Comparison of ENCODE assay signal across 1 cellular context in the genomic region with DNA sequence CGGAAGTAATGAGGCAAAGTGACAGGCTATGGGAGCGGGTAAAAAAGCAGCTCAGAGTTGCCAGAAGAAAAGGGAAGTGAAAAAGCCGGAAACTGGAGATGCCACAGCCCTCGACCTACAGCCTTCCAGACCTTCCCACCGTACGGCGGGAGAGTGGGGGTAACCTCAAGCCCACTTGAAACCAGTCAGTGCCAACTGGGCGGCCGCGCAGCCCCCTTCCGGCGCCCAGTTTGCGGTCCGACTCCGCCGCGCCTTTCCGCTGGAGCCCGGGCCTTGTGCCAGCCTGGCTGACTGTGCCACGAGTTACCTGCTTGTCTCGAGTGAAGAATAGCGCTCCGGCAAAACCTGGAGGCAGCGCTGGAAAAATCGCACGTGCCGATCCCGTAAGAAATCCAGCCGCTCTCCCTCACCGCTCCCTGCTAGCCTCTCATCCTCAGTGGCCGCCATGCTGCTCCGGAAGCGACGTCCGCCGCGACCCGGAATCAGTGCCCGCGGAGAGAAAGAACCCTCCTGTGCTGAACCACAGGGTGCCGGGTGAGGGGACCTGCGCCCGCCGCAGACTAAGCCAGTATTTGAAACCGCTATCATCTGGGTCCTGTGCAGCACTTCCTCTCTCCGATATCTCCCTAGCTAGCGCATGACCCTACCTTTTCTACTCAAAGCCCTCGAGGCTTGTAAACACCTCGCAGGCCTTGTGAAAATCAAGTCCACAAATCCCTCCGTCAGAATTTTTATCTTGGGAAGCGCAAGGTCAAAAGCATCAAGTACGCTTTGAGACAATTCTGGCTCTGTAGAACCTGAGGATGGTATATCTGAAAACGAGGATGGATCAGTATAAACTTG.
TF ChIP-seq lines count a peak whose summit lies in the region.

A gene (minus strand): TSS at position 473 of the 843 bp plus-strand sequence. CDS start 26 bp downstream, at position 447.

TF ChIP-seq in K562, 482 proteins besides CTCF, POLR2A, EP300 and RAD21 (continued from another document and continues in another):
- TF ChIP-seq, protein P1, sequence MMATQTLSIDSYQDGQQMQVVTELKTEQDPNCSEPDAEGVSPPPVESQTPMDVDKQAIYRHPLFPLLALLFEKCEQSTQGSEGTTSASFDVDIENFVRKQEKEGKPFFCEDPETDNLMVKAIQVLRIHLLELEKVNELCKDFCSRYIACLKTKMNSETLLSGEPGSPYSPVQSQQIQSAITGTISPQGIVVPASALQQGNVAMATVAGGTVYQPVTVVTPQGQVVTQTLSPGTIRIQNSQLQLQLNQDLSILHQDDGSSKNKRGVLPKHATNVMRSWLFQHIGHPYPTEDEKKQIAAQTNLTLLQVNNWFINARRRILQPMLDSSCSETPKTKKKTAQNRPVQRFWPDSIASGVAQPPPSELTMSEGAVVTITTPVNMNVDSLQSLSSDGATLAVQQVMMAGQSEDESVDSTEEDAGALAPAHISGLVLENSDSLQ (IDR thresholded peaks at IDR 0.05) = no peak
- 0 out of 4 replicates have a peak, but pooled peaks of 1 of the 2 experiments have one; percentile 31 for TF ChIP-seq TBL1XR1 (IDR thresholded peaks at IDR 0.05; ENCODE audit: low read length in 2 of 2)
- peak; percentile 96 for TF ChIP-seq POLR2G (IDR thresholded peaks at IDR 0.05; ENCODE audit: low read depth, low read length)
- TF ChIP-seq NFRKB (IDR thresholded peaks at IDR 0.05; ENCODE audit: low read depth) = peak; percentile 86
- TF ChIP-seq, protein P2, sequence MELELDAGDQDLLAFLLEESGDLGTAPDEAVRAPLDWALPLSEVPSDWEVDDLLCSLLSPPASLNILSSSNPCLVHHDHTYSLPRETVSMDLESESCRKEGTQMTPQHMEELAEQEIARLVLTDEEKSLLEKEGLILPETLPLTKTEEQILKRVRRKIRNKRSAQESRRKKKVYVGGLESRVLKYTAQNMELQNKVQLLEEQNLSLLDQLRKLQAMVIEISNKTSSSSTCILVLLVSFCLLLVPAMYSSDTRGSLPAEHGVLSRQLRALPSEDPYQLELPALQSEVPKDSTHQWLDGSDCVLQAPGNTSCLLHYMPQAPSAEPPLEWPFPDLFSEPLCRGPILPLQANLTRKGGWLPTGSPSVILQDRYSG (tag; conservative IDR thresholded peaks at IDR 0.05; ENCODE audit: low read depth) = 0 out of 2 replicates have a peak, but pooled peaks have one; percentile 56
- TF ChIP-seq GABPB1 (CRISPR knock-in tag; IDR thresholded peaks at IDR 0.05) = peak; percentile 82; the same call in 1 of the 2 replicates
- TF ChIP-seq, protein P3, sequence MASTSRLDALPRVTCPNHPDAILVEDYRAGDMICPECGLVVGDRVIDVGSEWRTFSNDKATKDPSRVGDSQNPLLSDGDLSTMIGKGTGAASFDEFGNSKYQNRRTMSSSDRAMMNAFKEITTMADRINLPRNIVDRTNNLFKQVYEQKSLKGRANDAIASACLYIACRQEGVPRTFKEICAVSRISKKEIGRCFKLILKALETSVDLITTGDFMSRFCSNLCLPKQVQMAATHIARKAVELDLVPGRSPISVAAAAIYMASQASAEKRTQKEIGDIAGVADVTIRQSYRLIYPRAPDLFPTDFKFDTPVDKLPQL (IDR thresholded peaks at IDR 0.05; ENCODE audit: extremely low read depth, insufficient read length) = no peak
- peak; percentile 41; the same call in 1 of the 2 replicates for TF ChIP-seq FOSL1 (tag; conservative IDR thresholded peaks at IDR 0.05)
- TF ChIP-seq, protein P4, sequence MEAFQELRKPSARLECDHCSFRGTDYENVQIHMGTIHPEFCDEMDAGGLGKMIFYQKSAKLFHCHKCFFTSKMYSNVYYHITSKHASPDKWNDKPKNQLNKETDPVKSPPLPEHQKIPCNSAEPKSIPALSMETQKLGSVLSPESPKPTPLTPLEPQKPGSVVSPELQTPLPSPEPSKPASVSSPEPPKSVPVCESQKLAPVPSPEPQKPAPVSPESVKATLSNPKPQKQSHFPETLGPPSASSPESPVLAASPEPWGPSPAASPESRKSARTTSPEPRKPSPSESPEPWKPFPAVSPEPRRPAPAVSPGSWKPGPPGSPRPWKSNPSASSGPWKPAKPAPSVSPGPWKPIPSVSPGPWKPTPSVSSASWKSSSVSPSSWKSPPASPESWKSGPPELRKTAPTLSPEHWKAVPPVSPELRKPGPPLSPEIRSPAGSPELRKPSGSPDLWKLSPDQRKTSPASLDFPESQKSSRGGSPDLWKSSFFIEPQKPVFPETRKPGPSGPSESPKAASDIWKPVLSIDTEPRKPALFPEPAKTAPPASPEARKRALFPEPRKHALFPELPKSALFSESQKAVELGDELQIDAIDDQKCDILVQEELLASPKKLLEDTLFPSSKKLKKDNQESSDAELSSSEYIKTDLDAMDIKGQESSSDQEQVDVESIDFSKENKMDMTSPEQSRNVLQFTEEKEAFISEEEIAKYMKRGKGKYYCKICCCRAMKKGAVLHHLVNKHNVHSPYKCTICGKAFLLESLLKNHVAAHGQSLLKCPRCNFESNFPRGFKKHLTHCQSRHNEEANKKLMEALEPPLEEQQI (IDR thresholded peaks at IDR 0.05) = 0 out of 2 replicates have a peak, but pooled peaks have one; percentile 18
- TF ChIP-seq KLF10 (CRISPR knock-in tag; IDR thresholded peaks at IDR 0.05) = no peak
- TF ChIP-seq YY1 (IDR thresholded peaks at IDR 0.05; ENCODE audit: borderline replicate concordance in 1 of 3, control insufficient read depth in 1 of 3, extremely low read depth in 1 of 3, insufficient read depth in 3 of 3, insufficient read length in 1 of 3, insufficient replicate concordance in 2 of 3, low read depth in 1 of 3, low read length in 2 of 3) = peak; percentile 71 to 92 (median 86)
- 0 out of 2 replicates have a peak, but pooled peaks have one; percentile 29 for TF ChIP-seq MBD2 (IDR thresholded peaks at IDR 0.05; ENCODE audit: borderline replicate concordance, low read depth)
- peak; percentile 44; the same call in 1 of the 2 replicates for TF ChIP-seq PML (IDR thresholded peaks at IDR 0.05; ENCODE audit: low read length)
- TF ChIP-seq ZNF695 (CRISPR knock-in tag; IDR thresholded peaks at IDR 0.05) = 0 out of 2 replicates have a peak, but pooled peaks have one; percentile 63
- TF ChIP-seq, protein P5, sequence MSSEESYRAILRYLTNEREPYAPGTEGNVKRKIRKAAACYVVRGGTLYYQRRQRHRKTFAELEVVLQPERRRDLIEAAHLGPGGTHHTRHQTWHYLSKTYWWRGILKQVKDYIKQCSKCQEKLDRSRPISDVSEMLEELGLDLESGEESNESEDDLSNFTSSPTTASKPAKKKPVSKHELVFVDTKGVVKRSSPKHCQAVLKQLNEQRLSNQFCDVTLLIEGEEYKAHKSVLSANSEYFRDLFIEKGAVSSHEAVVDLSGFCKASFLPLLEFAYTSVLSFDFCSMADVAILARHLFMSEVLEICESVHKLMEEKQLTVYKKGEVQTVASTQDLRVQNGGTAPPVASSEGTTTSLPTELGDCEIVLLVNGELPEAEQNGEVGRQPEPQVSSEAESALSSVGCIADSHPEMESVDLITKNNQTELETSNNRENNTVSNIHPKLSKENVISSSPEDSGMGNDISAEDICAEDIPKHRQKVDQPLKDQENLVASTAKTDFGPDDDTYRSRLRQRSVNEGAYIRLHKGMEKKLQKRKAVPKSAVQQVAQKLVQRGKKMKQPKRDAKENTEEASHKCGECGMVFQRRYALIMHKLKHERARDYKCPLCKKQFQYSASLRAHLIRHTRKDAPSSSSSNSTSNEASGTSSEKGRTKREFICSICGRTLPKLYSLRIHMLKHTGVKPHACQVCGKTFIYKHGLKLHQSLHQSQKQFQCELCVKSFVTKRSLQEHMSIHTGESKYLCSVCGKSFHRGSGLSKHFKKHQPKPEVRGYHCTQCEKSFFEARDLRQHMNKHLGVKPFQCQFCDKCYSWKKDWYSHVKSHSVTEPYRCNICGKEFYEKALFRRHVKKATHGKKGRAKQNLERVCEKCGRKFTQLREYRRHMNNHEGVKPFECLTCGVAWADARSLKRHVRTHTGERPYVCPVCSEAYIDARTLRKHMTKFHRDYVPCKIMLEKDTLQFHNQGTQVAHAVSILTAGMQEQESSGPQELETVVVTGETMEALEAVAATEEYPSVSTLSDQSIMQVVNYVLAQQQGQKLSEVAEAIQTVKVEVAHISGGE (CRISPR knock-in tag; IDR thresholded peaks at IDR 0.05) = peak; percentile 75 to 97 (median 78); a peak in 5 of 6 replicates
- TF ChIP-seq ZFX (CRISPR knock-in tag; IDR thresholded peaks at IDR 0.05) = peak; percentile 86
- no peak for TF ChIP-seq MED1 (CRISPR knock-in tag; IDR thresholded peaks at IDR 0.05; ENCODE audit: borderline replicate concordance)
- peak; percentile 98 for TF ChIP-seq GABPA (tag; conservative IDR thresholded peaks at IDR 0.05; ENCODE audit: low read depth)
- 0 out of 2 replicates have a peak, but pooled peaks have one; percentile 27 for TF ChIP-seq MYNN (IDR thresholded peaks at IDR 0.05)
- TF ChIP-seq MYNN (CRISPR knock-in tag; IDR thresholded peaks at IDR 0.05) = no peak
- peak; percentile 84; the same call in 1 of the 2 replicates for TF ChIP-seq ERF (CRISPR knock-in tag; IDR thresholded peaks at IDR 0.05)
- no peak for TF ChIP-seq ATF1 (CRISPR knock-in tag; IDR thresholded peaks at IDR 0.05)
- TF ChIP-seq ATF1 (tag; IDR thresholded peaks at IDR 0.05) = peak; percentile 90
- no peak for TF ChIP-seq CCAR2 (IDR thresholded peaks at IDR 0.05; ENCODE audit: low read depth, low read length)
- TF ChIP-seq, protein P6, sequence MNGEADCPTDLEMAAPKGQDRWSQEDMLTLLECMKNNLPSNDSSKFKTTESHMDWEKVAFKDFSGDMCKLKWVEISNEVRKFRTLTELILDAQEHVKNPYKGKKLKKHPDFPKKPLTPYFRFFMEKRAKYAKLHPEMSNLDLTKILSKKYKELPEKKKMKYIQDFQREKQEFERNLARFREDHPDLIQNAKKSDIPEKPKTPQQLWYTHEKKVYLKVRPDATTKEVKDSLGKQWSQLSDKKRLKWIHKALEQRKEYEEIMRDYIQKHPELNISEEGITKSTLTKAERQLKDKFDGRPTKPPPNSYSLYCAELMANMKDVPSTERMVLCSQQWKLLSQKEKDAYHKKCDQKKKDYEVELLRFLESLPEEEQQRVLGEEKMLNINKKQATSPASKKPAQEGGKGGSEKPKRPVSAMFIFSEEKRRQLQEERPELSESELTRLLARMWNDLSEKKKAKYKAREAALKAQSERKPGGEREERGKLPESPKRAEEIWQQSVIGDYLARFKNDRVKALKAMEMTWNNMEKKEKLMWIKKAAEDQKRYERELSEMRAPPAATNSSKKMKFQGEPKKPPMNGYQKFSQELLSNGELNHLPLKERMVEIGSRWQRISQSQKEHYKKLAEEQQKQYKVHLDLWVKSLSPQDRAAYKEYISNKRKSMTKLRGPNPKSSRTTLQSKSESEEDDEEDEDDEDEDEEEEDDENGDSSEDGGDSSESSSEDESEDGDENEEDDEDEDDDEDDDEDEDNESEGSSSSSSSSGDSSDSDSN (IDR thresholded peaks at IDR 0.05; ENCODE audit: borderline replicate concordance in 1 of 2, low read depth in 2 of 2, low read length in 2 of 2) = peak in 1 of 2 experiments; percentile 57; a peak in 2 of 4 replicates
- 0 out of 2 replicates have a peak, but pooled peaks have one; percentile 24 for TF ChIP-seq NCOR1 (IDR thresholded peaks at IDR 0.05)
- peak; percentile 68; the same call in 1 of the 2 replicates for TF ChIP-seq CTBP1 (IDR thresholded peaks at IDR 0.05; ENCODE audit: borderline replicate concordance)
- no peak for TF ChIP-seq ZNF282 (CRISPR knock-in tag; IDR thresholded peaks at IDR 0.05)
- TF ChIP-seq, protein P7, sequence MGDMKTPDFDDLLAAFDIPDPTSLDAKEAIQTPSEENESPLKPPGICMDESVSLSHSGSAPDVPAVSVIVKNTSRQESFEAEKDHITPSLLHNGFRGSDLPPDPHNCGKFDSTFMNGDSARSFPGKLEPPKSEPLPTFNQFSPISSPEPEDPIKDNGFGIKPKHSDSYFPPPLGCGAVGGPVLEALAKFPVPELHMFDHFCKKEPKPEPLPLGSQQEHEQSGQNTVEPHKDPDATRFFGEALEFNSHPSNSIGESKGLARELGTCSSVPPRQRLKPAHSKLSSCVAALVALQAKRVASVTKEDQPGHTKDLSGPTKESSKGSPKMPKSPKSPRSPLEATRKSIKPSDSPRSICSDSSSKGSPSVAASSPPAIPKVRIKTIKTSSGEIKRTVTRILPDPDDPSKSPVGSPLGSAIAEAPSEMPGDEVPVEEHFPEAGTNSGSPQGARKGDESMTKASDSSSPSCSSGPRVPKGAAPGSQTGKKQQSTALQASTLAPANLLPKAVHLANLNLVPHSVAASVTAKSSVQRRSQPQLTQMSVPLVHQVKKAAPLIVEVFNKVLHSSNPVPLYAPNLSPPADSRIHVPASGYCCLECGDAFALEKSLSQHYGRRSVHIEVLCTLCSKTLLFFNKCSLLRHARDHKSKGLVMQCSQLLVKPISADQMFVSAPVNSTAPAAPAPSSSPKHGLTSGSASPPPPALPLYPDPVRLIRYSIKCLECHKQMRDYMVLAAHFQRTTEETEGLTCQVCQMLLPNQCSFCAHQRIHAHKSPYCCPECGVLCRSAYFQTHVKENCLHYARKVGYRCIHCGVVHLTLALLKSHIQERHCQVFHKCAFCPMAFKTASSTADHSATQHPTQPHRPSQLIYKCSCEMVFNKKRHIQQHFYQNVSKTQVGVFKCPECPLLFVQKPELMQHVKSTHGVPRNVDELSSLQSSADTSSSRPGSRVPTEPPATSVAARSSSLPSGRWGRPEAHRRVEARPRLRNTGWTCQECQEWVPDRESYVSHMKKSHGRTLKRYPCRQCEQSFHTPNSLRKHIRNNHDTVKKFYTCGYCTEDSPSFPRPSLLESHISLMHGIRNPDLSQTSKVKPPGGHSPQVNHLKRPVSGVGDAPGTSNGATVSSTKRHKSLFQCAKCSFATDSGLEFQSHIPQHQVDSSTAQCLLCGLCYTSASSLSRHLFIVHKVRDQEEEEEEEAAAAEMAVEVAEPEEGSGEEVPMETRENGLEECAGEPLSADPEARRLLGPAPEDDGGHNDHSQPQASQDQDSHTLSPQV (IDR thresholded peaks at IDR 0.05) = peak; percentile 63; the same call in 1 of the 2 replicates
- TF ChIP-seq ZNF263 (CRISPR knock-in tag; IDR thresholded peaks at IDR 0.05; ENCODE audit: borderline replicate concordance) = no peak
- no peak for TF ChIP-seq ZNF140 (CRISPR knock-in tag; IDR thresholded peaks at IDR 0.05)
- TF ChIP-seq CBX1 (IDR thresholded peaks at IDR 0.05; ENCODE audit: low read depth) = peak; percentile 71; the same call in 1 of the 2 replicates
- TF ChIP-seq, protein P8, sequence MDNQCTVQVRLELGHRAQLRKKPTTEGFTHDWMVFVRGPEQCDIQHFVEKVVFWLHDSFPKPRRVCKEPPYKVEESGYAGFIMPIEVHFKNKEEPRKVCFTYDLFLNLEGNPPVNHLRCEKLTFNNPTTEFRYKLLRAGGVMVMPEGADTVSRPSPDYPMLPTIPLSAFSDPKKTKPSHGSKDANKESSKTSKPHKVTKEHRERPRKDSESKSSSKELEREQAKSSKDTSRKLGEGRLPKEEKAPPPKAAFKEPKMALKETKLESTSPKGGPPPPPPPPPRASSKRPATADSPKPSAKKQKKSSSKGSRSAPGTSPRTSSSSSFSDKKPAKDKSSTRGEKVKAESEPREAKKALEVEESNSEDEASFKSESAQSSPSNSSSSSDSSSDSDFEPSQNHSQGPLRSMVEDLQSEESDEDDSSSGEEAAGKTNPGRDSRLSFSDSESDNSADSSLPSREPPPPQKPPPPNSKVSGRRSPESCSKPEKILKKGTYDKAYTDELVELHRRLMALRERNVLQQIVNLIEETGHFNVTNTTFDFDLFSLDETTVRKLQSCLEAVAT (IDR thresholded peaks at IDR 0.05) = 0 out of 4 replicates have a peak, but pooled peaks of 1 of the 2 experiments have one; percentile 28
- peak in 1 of 2 experiments; percentile 73; a peak in 2 of 4 replicates for TF ChIP-seq KDM1A (IDR thresholded peaks at IDR 0.05)
- TF ChIP-seq ELF1 (tag; IDR thresholded peaks at IDR 0.05) = peak; percentile 76
